22 cellular contexts compared by ENCODE assay signal in the genomic region with DNA sequence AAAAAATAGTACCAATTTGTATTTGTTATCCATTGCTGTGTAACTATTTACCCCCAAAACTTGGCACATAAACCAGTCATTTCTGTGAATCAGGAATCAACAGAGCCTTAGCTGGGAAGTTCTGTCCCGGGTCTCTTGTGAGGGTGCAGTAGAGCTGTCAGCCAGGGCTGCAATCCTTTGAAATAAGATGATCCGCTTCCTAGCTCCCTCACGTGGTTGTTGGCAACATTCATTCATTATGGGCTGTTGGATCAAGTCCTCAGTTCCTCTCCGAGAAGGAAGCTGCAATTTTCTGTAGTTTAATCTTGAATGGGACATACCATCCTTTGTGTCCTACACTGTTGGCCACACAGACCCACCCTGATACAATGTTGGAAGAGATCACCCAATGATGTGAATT.
"Had no signal": no experiment of that assay in that cellular context is flagged by ENCODE, and none has a peak within 500 bp of the region (broad histone marks: within the 10 kb centered on the region; RNA-seq: fewer than 3 reads in every experiment).

No MANE protein-coding gene starts in this region.

- H3K27ac Mint-ChIP-seq: activated CD8-positive, alpha-beta T cell treated with anti-CD3 and anti-CD28 coated beads for 36 hours had no signal

- H3K36me3 ChIP-seq: ascending aorta had no signal

- DNase-seq: activated CD4-positive, alpha-beta T cell treated with anti-CD3 and anti-CD28 coated beads for 4 hours; activated CD8-positive, alpha-beta memory T cell treated with anti-CD3 and anti-CD28 coated beads, Interleukin-2, amount 50 U/mL, for 48 hours; activated CD8-positive, alpha-beta T cell treated with anti-CD3 and anti-CD28 coated beads for 36 hours; activated naive CD4-positive, alpha-beta T cell treated with anti-CD3 and anti-CD28 coated beads, Interleukin-2, amount 50 U/mL, for 16 hours; activated T-cell treated with anti-CD3 and anti-CD28 coated beads, Interleukin-2, amount 50 U/mL, for 1 hour; body of pancreas; Kasumi-1; NCI-H1105 treated with DMSO at 0.1 percent for 48 hours; NCI-H1436 treated with DMSO at 0.1 percent for 48 hours; NCI-H187; NCI-H2081; NCI-H510A treated with DMSO at 0.1 percent for 48 hours; NK-92 treated with Interleukin-12 subunit alpha and Interleukin-12 subunit beta, amount 100 ng/mL, for 24 hours; OCI-M1; RPMI8226; SK-N-SH; T-helper 1 cell had no signal

- H3K27me3 Mint-ChIP-seq: activated CD8-positive, alpha-beta T cell treated with anti-CD3 and anti-CD28 coated beads for 36 hours; central memory CD8-positive, alpha-beta T cell had no signal

- H3K4me3 ChIP-seq: ascending aorta, body of pancreas had no signal

- H3K4me1 Mint-ChIP-seq: central memory CD8-positive, alpha-beta T cell had no signal

- ATAC-seq: activated CD4-positive, CD25-positive, alpha-beta regulatory T cell treated with anti-CD3 and anti-CD28 coated beads, Interleukin-2, amount 50 U/mL, for 24 hours; activated CD8-positive, alpha-beta T cell treated with anti-CD3 and anti-CD28 coated beads for 36 hours; body of pancreas; Panc1; Right ventricle myocardium inferior had no signal

- H3K4me3 Mint-ChIP-seq: activated CD8-positive, alpha-beta T cell treated with anti-CD3 and anti-CD28 coated beads for 36 hours; central memory CD8-positive, alpha-beta T cell had no signal

- H3K9me3 Mint-ChIP-seq: activated CD8-positive, alpha-beta T cell treated with anti-CD3 and anti-CD28 coated beads for 36 hours; central memory CD8-positive, alpha-beta T cell had no signal

- H3K27me3 ChIP-seq: ascending aorta, body of pancreas had no signal
